Comparison of ENCODE assay signal across 17 cellular contexts in genomic region chr2:189566046-189566445, GRCh38.
DNase-seq lines count a peak whose midpoint lies in the region; ATAC-seq and TF ChIP-seq lines count a peak whose summit lies in the region.
"Had no signal": no experiment of that assay in that cellular context is flagged by ENCODE, and none has a peak within 500 bp of the region (broad histone marks: within the 10 kb centered on the region; RNA-seq: fewer than 3 reads in every experiment).

No MANE protein-coding gene starts in this region.

- H3K4me1 ChIP-seq in adipocyte (ENCODE audit: control insufficient read depth, insufficient read depth, low read length), result peaks cover 61% of the 10 kb centered on the region
- H3K4me1 ChIP-seq in tibial artery, result peaks cover 0 to 93% (median 48%) of the 10 kb centered on the region in 4 donors

- DNase-seq in adipocyte (ENCODE audit: low read depth) (no peak), fibroblast of gingiva (ENCODE audit: low read depth) (peak; percentile 60), midbrain (lab: John Stamatoyannopoulos, UW) (peak; percentile 1), tibial artery (peak; percentile 51 to 75)
- DNase-seq in stimulated activated CD8-positive, alpha-beta memory T cell treated with anti-CD3 and anti-CD28 coated beads, Interleukin-4, amount 100 ng/mL, for 48 hours, result no peak
- DNase-seq: activated gamma-delta T cell treated with Interleukin-2 at 50 U/mL for 16 hours, DND-41, hippocampal formation, NCI-H187 treated with DMSO at 0.1 percent for 48 hours, NCI-H526 treated with DMSO at 0.1 percent for 48 hours, Peyer's patch, thyroid gland had no signal

- H3K36me3 ChIP-seq in adipocyte (ENCODE audit: control insufficient read depth, insufficient read depth, low read length, severe bottlenecking) (peaks cover 65% of the 10 kb centered on the region), tibial artery (peaks cover 46 to 53% (median 51%) of the 10 kb centered on the region in 3 donors)
- H3K36me3 ChIP-seq: cardiac muscle cell had no signal

- intact Hi-C loops in tibial artery (cut with DNase I; ENCODE audit: low total_unique reads), result no loop called here

- H3K27me3 ChIP-seq in adipocyte (replicated peaks; ENCODE audit: control insufficient read depth, insufficient read depth, low read length) (no peaks in the 10 kb centered on the region), tibial artery (no peaks in the 10 kb centered on the region)
- H3K27me3 ChIP-seq: Peyer's patch, thyroid gland had no signal

- H3K4me3 ChIP-seq in adipocyte (ENCODE audit: low read length) (peak overlapping the region; percentile 10), tibial artery (no peak overlapping the region)
- H3K4me3 ChIP-seq: cardiac muscle cell, Peyer's patch, thyroid gland had no signal

- H3K27ac ChIP-seq in tibial artery, result peak overlapping the region; percentile 76 to 79
- H3K27ac ChIP-seq: C4-2B, cardiac muscle cell, Peyer's patch had no signal

- ATAC-seq in HG03520 (IDR thresholded peaks at IDR 0.05; ENCODE audit: unreplicated experiment) (no peak), HG02885 (IDR thresholded peaks at IDR 0.05; ENCODE audit: poor library complexity, unreplicated experiment) (no peak)
- ATAC-seq: left lobe of liver had no signal

- peak in 1 of 2 experiments; percentile 16 for TF ChIP-seq CTCF in tibial artery (IDR thresholded peaks at IDR 0.05)

- H3K9me3 ChIP-seq in adipocyte (ENCODE audit: control insufficient read depth, low read length), result no peaks in the 10 kb centered on the region
- H3K9me3 ChIP-seq in tibial artery, result no peaks in the 10 kb centered on the region
- H3K9me3 ChIP-seq: Peyer's patch, thyroid gland had no signal

- H3K9ac ChIP-seq in adipocyte (ENCODE audit: low read length), result peak overlapping the region; percentile 0

Comparison
In these comparisons a context has a peak if more than half of its experiments do, and no peak if none do; other contexts are left out.
1. DNase-seq: peak in fibroblast of gingiva (single experiment), midbrain (single experiment) and tibial artery (2 of 2); none in adipocyte (single experiment) and stimulated activated CD8-positive, alpha-beta memory T cell treated with anti-CD3 and anti-CD28 coated beads, Interleukin-4, amount 100 ng/mL, for 48 hours (single experiment).